In genomic region chr11:94910281-94910680, GRCh38 we compare ENCODE assay signal across 20 cellular contexts.
DNase-seq lines count a peak whose midpoint lies in the region; ATAC-seq and TF ChIP-seq lines count a peak whose summit lies in the region.
"Had no signal": no experiment of that assay in that cellular context is flagged by ENCODE, and none has a peak within 500 bp of the region (broad histone marks: within the 10 kb centered on the region; RNA-seq: fewer than 3 reads in every experiment).

No MANE protein-coding gene starts in this region.

- no peaks in the 10 kb centered on the region for H4K20me1 ChIP-seq in fibroblast of lung (ENCODE audit: control insufficient read depth, extremely low read depth, insufficient read depth, low read length)
- no peaks in the 10 kb centered on the region for H4K20me1 ChIP-seq in osteoblast (ENCODE audit: insufficient read depth, low read length)
- H4K20me1 ChIP-seq: BLaER1 had no signal

- peaks cover 6% of the 10 kb centered on the region for H3K4me1 ChIP-seq in fibroblast of lung (ENCODE audit: control insufficient read depth, extremely low read depth, insufficient read depth, low read length)
- peaks cover 11% of the 10 kb centered on the region for H3K4me1 ChIP-seq in osteoblast (ENCODE audit: insufficient read depth, low read length)
- H3K4me1 ChIP-seq: Peyer's patch had no signal

- H3K4me3 ChIP-seq in fibroblast of lung (replicated peaks in 1 of 4; ENCODE audit: control extremely low read depth in 1 of 4, insufficient read depth in 1 of 4, low read depth in 3 of 4, low read length in 4 of 4), result no peak overlapping the region
- H3K4me3 ChIP-seq in osteoblast (ENCODE audit: insufficient read depth, low read length), result no peak overlapping the region
- H3K4me3 ChIP-seq: BLaER1, K562, MG63, Peyer's patch had no signal

- TF ChIP-seq CTCF in fibroblast of lung (conservative IDR thresholded peaks at IDR 0.05 in 1 of 2, IDR thresholded peaks at IDR 0.05 in 1 of 2; ENCODE audit: low read depth in 1 of 2, low read length in 2 of 2) (no peak), osteoblast (IDR thresholded peaks at IDR 0.05; ENCODE audit: extremely low read depth, low read depth, low read length) (no peak)

- no peaks in the 10 kb centered on the region for H3K27me3 ChIP-seq in fibroblast of lung (ENCODE audit: control insufficient read depth, insufficient read depth, low read length)
- H3K27me3 ChIP-seq in osteoblast (ENCODE audit: insufficient read depth, low read length), result no peaks in the 10 kb centered on the region
- H3K27me3 ChIP-seq: BLaER1, MG63, Peyer's patch had no signal

- peak overlapping the region; percentile 7 for H3K27ac ChIP-seq in fibroblast of lung (ENCODE audit: insufficient read depth, low read length)
- H3K27ac ChIP-seq in osteoblast (ENCODE audit: low read depth, low read length), result peak overlapping the region; percentile 18
- H3K27ac ChIP-seq: BLaER1, Peyer's patch had no signal

- DNase-seq in EH (ENCODE audit: low read depth) (peak; percentile 35), MV-4-11 (lab: John Stamatoyannopoulos, UW) (peak; percentile 58), fibroblast of lung (ENCODE audit: low read depth in 2 of 2) (peak in 1 of 2 donors; percentile 56), osteoblast (ENCODE audit: insufficient read length, low spot score, missing footprints) (no peak), NCI-H187 treated with DMSO at 0.1 percent for 48 hours (lab: John Stamatoyannopoulos, UW) (no peak), CD1c-positive myeloid dendritic cell (ENCODE audit: extremely low spot score) (no peak)
- DNase-seq: CD8-positive, alpha-beta T cell; DND-41; MG63; NCI-H1048; NCI-H1436; NCI-H1930; NCI-H2227 treated with DMSO at 0.1 percent for 48 hours; NCI-H510A; NCI-H748 treated with DMSO at 0.1 percent for 48 hours; NK-92 treated with Interleukin-12 subunit alpha and Interleukin-12 subunit beta, amount 100 ng/mL, for 24 hours; Peyer's patch had no signal

- H3K4me2 ChIP-seq in fibroblast of lung (ENCODE audit: extremely low read depth, insufficient read depth, low read length) (no peak overlapping the region), osteoblast (ENCODE audit: insufficient read depth, low read length) (no peak overlapping the region)
- H3K4me2 ChIP-seq: BLaER1 had no signal

- H2AFZ ChIP-seq in fibroblast of lung (ENCODE audit: low read length) (no peak overlapping the region), osteoblast (ENCODE audit: low read length) (no peak overlapping the region)

- H3K36me3 ChIP-seq in fibroblast of lung (ENCODE audit: control insufficient read depth, insufficient read depth, low read length), result no peaks in the 10 kb centered on the region
- no peaks in the 10 kb centered on the region for H3K36me3 ChIP-seq in osteoblast (ENCODE audit: insufficient read depth, low read length)
- H3K36me3 ChIP-seq: BLaER1, MG63, Peyer's patch had no signal

- H3K79me2 ChIP-seq in fibroblast of lung (ENCODE audit: control insufficient read depth, insufficient read depth, low read length), result no peaks in the 10 kb centered on the region
- H3K79me2 ChIP-seq in osteoblast (ENCODE audit: insufficient read depth, low read length), result no peaks in the 10 kb centered on the region

- no peaks in the 10 kb centered on the region for H3K9me3 ChIP-seq in fibroblast of lung (ENCODE audit: control insufficient read depth, insufficient read depth, low read depth, low read length)
- H3K9me3 ChIP-seq in osteoblast (ENCODE audit: low read depth, low read length), result no peaks in the 10 kb centered on the region
- H3K9me3 ChIP-seq: MG63, Peyer's patch had no signal

- ATAC-seq in GM21717 (IDR thresholded peaks at IDR 0.05; ENCODE audit: unreplicated experiment), result no peak
- ATAC-seq: CD8-positive, alpha-beta T cell had no signal

- no peak overlapping the region for H3K9ac ChIP-seq in fibroblast of lung (ENCODE audit: insufficient read depth, low read length)
- H3K9ac ChIP-seq: BLaER1 had no signal

Comparison
In these comparisons a context has a peak if more than half of its experiments do, and no peak if none do; other contexts are left out.
1. DNase-seq: peak in EH (single experiment) and MV-4-11 (single experiment); none in osteoblast (single experiment), NCI-H187 treated with DMSO at 0.1 percent for 48 hours (single experiment) and CD1c-positive myeloid dendritic cell (single experiment).